In genomic region chr2:53231908-53232307, GRCh38 we compare ENCODE assay signal across 25 cellular contexts.
A peak's percentile ranks its signal among the peaks of the same experiment; 100 is the strongest.
DNase-seq lines count a peak whose midpoint lies in the region; ATAC-seq and TF ChIP-seq lines count a peak whose summit lies in the region.
"Had no signal": no experiment of that assay in that cellular context is flagged by ENCODE, and none has a peak within 500 bp of the region (broad histone marks: within the 10 kb centered on the region; RNA-seq: fewer than 3 reads in every experiment).

No MANE protein-coding gene starts in this region.

- H3K27me3 ChIP-seq in BLaER1 (no peaks in the 10 kb centered on the region), PC-3 (ENCODE audit: low read length) (no peaks in the 10 kb centered on the region), HAP-1 (ENCODE audit: low read depth) (no peaks in the 10 kb centered on the region)
- H3K27me3 ChIP-seq: SJCRH30 had no signal

- ATAC-seq in PC-3, result peak; percentile 31; the same call in 1 of the 2 replicates
- ATAC-seq in mucosa of descending colon, result peak; percentile 12
- no peak for ATAC-seq in HG02884 (IDR thresholded peaks at IDR 0.05; ENCODE audit: unreplicated experiment)
- ATAC-seq in HG02678 (IDR thresholded peaks at IDR 0.05; ENCODE audit: unreplicated experiment), result no peak
- ATAC-seq: HCT116, Right ventricle myocardium inferior, SK-N-SH treated with all-trans-retinoic acid at 6 μM for 48 hours had no signal

- H3K4me2 ChIP-seq in BLaER1 (peak overlapping the region; percentile 58), PC-3 (ENCODE audit: low read length) (no peak overlapping the region)
- H3K4me2 ChIP-seq: PC-9 had no signal

- no peak overlapping the region; the same call in 1 of the 2 replicates for H2AFZ ChIP-seq in PC-3 (ENCODE audit: low read length)
- H2AFZ ChIP-seq: PC-9 had no signal

- no TSS peak for BruUV-seq in PC-3 (replicated peaks; lab: Mats Ljungman, UMichigan)

- no peaks in the 10 kb centered on the region for H3K79me2 ChIP-seq in PC-3 (ENCODE audit: low read length)

- H3K9ac ChIP-seq in BLaER1 (no peak overlapping the region), PC-3 (ENCODE audit: low read length) (no peak overlapping the region)

- intact Hi-C loops in PC-3 (cut with micrococcal nuclease) (loop anchor here (10.0 kb wide), 1 partner anchor 173 kb away; no protein-coding TSS in a partner anchor), mucosa of descending colon (cut with DNase I, micrococcal nuclease) (no loop called here)

- DNase-seq in Jurkat, Clone E6-1 (ENCODE audit: low read depth, low spot score), result peak; percentile 12
- peak; percentile 17 for DNase-seq in PC-3
- DNase-seq in mucosa of descending colon, result no peak
- DNase-seq in NCI-H510A (lab: John Stamatoyannopoulos, UW), result no peak
- no peak for DNase-seq in HAP-1 (ENCODE audit: low spot score in 2 of 2)
- DNase-seq: C1 segment of cervical spinal cord, Calu3, DMS79 treated with DMSO at 0.1 percent for 48 hours, NCI-H1048, NCI-H1417, NCI-H1694 treated with DMSO at 0.1 percent for 48 hours, NCI-H2081, NCI-H2171 treated with DMSO at 0.1 percent for 48 hours, NCI-H345, NCI-H524, NCI-H748 treated with DMSO at 0.1 percent for 48 hours, PC-9, SJCRH30 had no signal

- H3K4me1 ChIP-seq in BLaER1 (peaks cover 12% of the 10 kb centered on the region), PC-3 (ENCODE audit: insufficient read depth, low read length) (peaks cover 22% of the 10 kb centered on the region), mucosa of descending colon (ENCODE audit: low read depth) (peaks cover 9% of the 10 kb centered on the region), HAP-1 (no peaks in the 10 kb centered on the region)
- H3K4me1 ChIP-seq: SJCRH30 had no signal

- H3K9me2 ChIP-seq in PC-3 (replicated peaks; ENCODE audit: low read length), result no peaks in the 10 kb centered on the region

- no peaks in the 10 kb centered on the region for H4K20me1 ChIP-seq in BLaER1
- no peaks in the 10 kb centered on the region for H4K20me1 ChIP-seq in PC-3 (ENCODE audit: low read length)

- TF ChIP-seq CTCF in PC-3 (conservative IDR thresholded peaks at IDR 0.05; ENCODE audit: low read depth, low read length) (no peak), mucosa of descending colon (IDR thresholded peaks at IDR 0.05) (no peak)

- in situ Hi-C loops in HAP-1 (cut with MboI; ENCODE audit: low sequenced_read_pairs), result no loop called here

- POLR2A ChIA-PET in PC-3 (lab: Charles Lee; ENCODE audit: unreplicated experiment), result no interaction called here

- CTCF ChIA-PET in PC-3 (lab: Charles Lee), result no interaction called here

- H3K9me3 ChIP-seq in BLaER1 (peaks cover 2% of the 10 kb centered on the region; the same call in 1 of the 2 replicates), PC-3 (ENCODE audit: low read length) (no peaks in the 10 kb centered on the region; the same call in 1 of the 2 replicates), mucosa of descending colon (no peaks in the 10 kb centered on the region), HAP-1 (no peaks in the 10 kb centered on the region)
- H3K9me3 ChIP-seq: SJCRH30 had no signal

- H3F3A ChIP-seq in PC-3 (ENCODE audit: low read length, unreplicated experiment), result no peaks in the 10 kb centered on the region

- H3K36me3 ChIP-seq in BLaER1 (no peaks in the 10 kb centered on the region), PC-3 (ENCODE audit: low read depth, low read length) (no peaks in the 10 kb centered on the region), mucosa of descending colon (ENCODE audit: low read depth) (no peaks in the 10 kb centered on the region), HAP-1 (replicated peaks) (no peaks in the 10 kb centered on the region)
- H3K36me3 ChIP-seq: SJCRH30 had no signal

- H3K4me3 ChIP-seq in BLaER1 (no peak overlapping the region), PC-3 (ENCODE audit: low read length) (no peak overlapping the region), mucosa of descending colon (no peak overlapping the region), HAP-1 (no peak overlapping the region)
- H3K4me3 ChIP-seq in Jurkat, Clone E6-1 (ENCODE audit: low read length), result no peak overlapping the region
- H3K4me3 ChIP-seq: PC-9, SJCRH30 had no signal

- H3K27ac ChIP-seq in BLaER1, result no peak overlapping the region
- H3K27ac ChIP-seq in PC-3 (ENCODE audit: low read length), result peak overlapping the region; percentile 37; the same call in 1 of the 2 replicates
- H3K27ac ChIP-seq: HL-60, PC-9, SJCRH30 had no signal

Comparison
In these comparisons a context has a peak if more than half of its experiments do, and no peak if none do; other contexts are left out.
1. DNase-seq: peak in Jurkat, Clone E6-1 (single experiment) and PC-3 (single experiment); none in mucosa of descending colon (0 of 3), NCI-H510A (single experiment) and HAP-1 (0 of 2).
2. ATAC-seq: peak in PC-3 (single experiment) and mucosa of descending colon (single experiment); none in HG02884 (single experiment) and HG02678 (single experiment).